10 cellular contexts compared by ENCODE assay signal in the genomic region with DNA sequence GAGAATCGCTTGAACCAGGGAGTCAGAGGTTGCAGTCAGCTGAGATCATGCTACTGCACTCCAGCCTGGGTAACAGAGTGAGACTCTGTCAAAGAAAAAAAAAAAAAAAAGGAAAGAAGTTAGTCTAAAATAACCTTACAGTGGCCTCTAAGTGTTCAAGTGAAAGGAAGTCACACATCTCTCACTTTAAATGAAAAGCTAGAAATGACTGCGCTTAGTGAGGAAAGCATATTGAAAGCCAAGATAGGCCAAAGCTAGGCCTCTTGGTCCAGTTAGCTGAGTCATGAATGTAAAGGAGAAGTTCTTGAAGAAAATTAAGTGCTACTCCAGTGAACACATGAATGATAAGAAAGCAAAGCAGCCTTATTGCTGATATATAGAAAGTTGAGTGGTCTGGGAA. TPM values are rescaled to one million over a fixed set of nuclear protein-coding genes. Genes with fewer than 3 reads are reported as not detected.
DNase-seq lines count a peak whose midpoint lies in the region; ATAC-seq, FAIRE-seq and TF ChIP-seq lines count a peak whose summit lies in the region.
"Had no signal": no experiment of that assay in that cellular context is flagged by ENCODE, and none has a peak within 500 bp of the region (broad histone marks: within the 10 kb centered on the region; RNA-seq: fewer than 3 reads in every experiment).

No MANE protein-coding gene starts in this region.

- POLR2A ChIA-PET in GM12878 (lab: Charles Lee) = interaction anchor here (0.7 kb wide), 1 partner anchor 25 kb away, joined by 4 read pairs; no protein-coding TSS in a partner anchor

- no peak overlapping the region for H2BK15ac ChIP-seq in mesendoderm (replicated peaks; ENCODE audit: low read depth)

- no peaks in the 10 kb centered on the region for H3K79me1 ChIP-seq in mesendoderm (ENCODE audit: low read length)

- H2AK5ac ChIP-seq in mesendoderm (ENCODE audit: low read length) = no peak overlapping the region

- H3K9ac ChIP-seq in GM12878 (ENCODE audit: control insufficient read depth, insufficient read depth, low read length) = no peak overlapping the region
- H3K9ac ChIP-seq in mesendoderm (ENCODE audit: low read length) = no peak overlapping the region

- H3K4me2 ChIP-seq in GM12878 (ENCODE audit: control insufficient read depth, insufficient read depth) (no peak overlapping the region), mesendoderm (ENCODE audit: low read length) (no peak overlapping the region)

- no peak overlapping the region for H2AFZ ChIP-seq in GM12878 (ENCODE audit: control insufficient read depth, low read depth, low read length)

- RAD21 ChIA-PET in GM12878 (lab: Charles Lee; ENCODE audit: unreplicated experiment) = interaction anchor here (1.0 kb wide), 1 partner anchor 22 kb away, joined by 5 read pairs; no protein-coding TSS in a partner anchor

- CTCF ChIA-PET in GM12878 (lab: Yijun Ruan, JAX) = interaction anchor here (0.5 to 0.8 kb wide), 4 partner anchors 8 to 1404 kb away, joined by 3 read pairs; no protein-coding TSS in a partner anchor

- H4K20me1 ChIP-seq in GM12878 (ENCODE audit: control insufficient read depth, insufficient read depth) = no peaks in the 10 kb centered on the region

- BruUV-seq in GM12878 (replicated peaks; lab: Mats Ljungman, UMichigan) = no TSS peak

- TF ChIP-seq RAD21 in GM12878 (IDR thresholded peaks at IDR 0.05; ENCODE audit: insufficient read depth, low read depth, low read length) = no peak

- intact Hi-C loops in GM12878 (cut with micrococcal nuclease; ENCODE audit: unreplicated experiment) = no loop called here

- H3K4me1 ChIP-seq in GM12878 (ENCODE audit: control insufficient read depth, insufficient read depth, low read length) (no peaks in the 10 kb centered on the region), mesendoderm (ENCODE audit: control insufficient read depth, low read depth, low read length) (no peaks in the 10 kb centered on the region)

- H4K5ac ChIP-seq in mesendoderm (ENCODE audit: low read length) = no peak overlapping the region

- DNase-seq in GM12878 (ENCODE audit: low read depth, low spot score) (peak; percentile 13), mesendoderm (no peak), dedifferentiated amniotic fluid mesenchymal stem cell (ENCODE audit: extremely low spot score) (no peak), T-helper 9 cell (no peak), kidney glomerular epithelial cell (lab: John Stamatoyannopoulos, UW) (no peak)
- DNase-seq: GOT3, hippocampal formation had no signal

- H3K23ac ChIP-seq in mesendoderm (ENCODE audit: low read length) = no peak overlapping the region

- peak; percentile 56 for FAIRE-seq in GM12878 (lab: Jason Lieb, UNC)

- WGBS in GM12878 (ENCODE audit: insufficient coverage, insufficient replicate concordance, low lambda C conversion rate, missing lambda C conversion rate) = 91% methylated on average over 2 of the region's 2 CpGs
- no CpG with 5 or more reads among the region's 2 CpGs for WGBS in mesendoderm (ENCODE audit: extremely low coverage, insufficient coverage, low lambda C conversion rate)

- H3K27me3 ChIP-seq in GM12878 (replicated peaks in 1 of 2; ENCODE audit: control insufficient read depth in 2 of 2, insufficient read depth in 2 of 2, low read length in 1 of 2) (no peaks in the 10 kb centered on the region), mesendoderm (ENCODE audit: insufficient read depth, low read length, poor library complexity) (no peaks in the 10 kb centered on the region)

- H4K8ac ChIP-seq in mesendoderm (ENCODE audit: low read depth, low read length) = no peak overlapping the region

- TF ChIP-seq CTCF in GM12878 (IDR thresholded peaks at IDR 0.05 in 2 of 3, conservative IDR thresholded peaks at IDR 0.05 in 1 of 3; ENCODE audit: control insufficient read depth in 2 of 3, extremely low read depth in 1 of 3, insufficient read depth in 1 of 3, low read depth in 3 of 3, low read length in 3 of 3) = no peak

- H2BK120ac ChIP-seq in mesendoderm (ENCODE audit: low read depth, low read length) = no peak overlapping the region

- no peak overlapping the region for H2BK5ac ChIP-seq in mesendoderm (ENCODE audit: low read length)

- no peaks in the 10 kb centered on the region for H3K79me2 ChIP-seq in GM12878 (ENCODE audit: control insufficient read depth, insufficient read depth, low read length)
- H3K79me2 ChIP-seq in mesendoderm (ENCODE audit: control insufficient read depth, insufficient read depth, low read length) = no peaks in the 10 kb centered on the region

- H3K18ac ChIP-seq in mesendoderm (ENCODE audit: low read length) = no peak overlapping the region

- H3K27ac ChIP-seq in GM12878 (ENCODE audit: control insufficient read depth, insufficient read depth) = no peak overlapping the region
- no peak overlapping the region for H3K27ac ChIP-seq in mesendoderm (ENCODE audit: low read depth, low read length)

- H3K36me3 ChIP-seq in GM12878 (ENCODE audit: control insufficient read depth in 2 of 2, insufficient read depth in 2 of 2, low read length in 1 of 2) (no peaks in the 10 kb centered on the region), mesendoderm (ENCODE audit: control insufficient read depth, insufficient read depth, low read length) (no peaks in the 10 kb centered on the region)

- SMC1A ChIA-PET in GM12878 (lab: Charles Lee; ENCODE audit: uncharacterized antibody, unreplicated experiment) = no interaction called here

- in situ Hi-C loops in GM12878 (cut with MboI) = no loop called here

- H3K4me3 ChIP-seq in GM12878 = no peak overlapping the region
- no peak overlapping the region for H3K4me3 ChIP-seq in mesendoderm (ENCODE audit: low read length)

- ATAC-seq in GM18511 (IDR thresholded peaks at IDR 0.05; ENCODE audit: unreplicated experiment) (peak; percentile 98), GM21381 (IDR thresholded peaks at IDR 0.05; ENCODE audit: unreplicated experiment) (peak; percentile 99), HG03103 (IDR thresholded peaks at IDR 0.05; ENCODE audit: low read depth, unreplicated experiment) (peak; percentile 80), GM12878 (peak; percentile 64)

- no peak overlapping the region for H3K56ac ChIP-seq in mesendoderm (ENCODE audit: low read length)

- TF ChIP-seq EP300 in GM12878 (IDR thresholded peaks at IDR 0.05; ENCODE audit: borderline replicate concordance in 1 of 2, control insufficient read depth in 1 of 2, low read depth in 2 of 2, low read length in 2 of 2) = no peak

- no peaks in the 10 kb centered on the region; the same call in 2 of the 3 replicates for H3K9me3 ChIP-seq in GM12878 (replicated peaks; ENCODE audit: control insufficient read depth, insufficient read depth, low read length)

- H3K4ac ChIP-seq in mesendoderm (ENCODE audit: low read depth, low read length) = no peak overlapping the region

- no peak for TF ChIP-seq POLR2A in GM12878 (IDR thresholded peaks at IDR 0.05; ENCODE audit: low read depth, low read length)

TF ChIP-seq in GM12878, 131 proteins besides CTCF, POLR2A, EP300 and RAD21 (continues in another document):
- TF ChIP-seq CBX5 (IDR thresholded peaks at IDR 0.05; ENCODE audit: low read depth) = 0 out of 2 replicates have a peak, but pooled peaks have one; percentile 16

RNA-seq across cellular contexts. Expression of a gene that starts 38.1 kb away (rescaled TPM):
- total RNA-seq in GM12878 (2013; cell fraction: nucleolus; rRNA removed) = 1.2 and 1.4 TPM in 2 replicates
- 0.11 and 0.44 TPM in 2 replicates for total RNA-seq in GM12878 (2014; rRNA removed)
- total RNA-seq in GM12878 (2014; rRNA removed; fragmentation: Illumina TruSeq; extraction: Trizol) = 0.22 and 0.37 TPM in 2 replicates
- 0.26 and 0.40 TPM in 2 replicates for total RNA-seq in GM12878 (2021)
- polyA plus RNA-seq in GM12878 (2011; ENCODE audit: low read depth) = 0.29 TPM
- polyA plus RNA-seq in GM12878 (2011; rRNA removed) = 0.43 and 0.46 TPM in 2 replicates
- polyA plus RNA-seq in GM12878 (2011; cell fraction: cytosol; rRNA removed) = 0.08 and 0.16 TPM in 2 replicates
- polyA plus RNA-seq in GM12878 (2011; cell fraction: nucleus; rRNA removed) = 0.61 and 0.78 TPM in 2 replicates
- polyA plus RNA-seq in GM12878 (2012) = 0.43 and 0.44 TPM in 2 replicates
- 0.08 and 0.28 TPM in 2 replicates for polyA plus RNA-seq in GM12878 (2014; fragmentation: Illumina TruSeq; extraction: Trizol)
- polyA plus RNA-seq in GM12878 (2014; fragmentation: Nextera tagmentation; extraction: Ambion mirVana) = under 1 TPM; 0.02 to 0.04 TPM
- 0.03 and 0.05 TPM in 2 replicates for polyA plus RNA-seq in GM12878 (2014; rRNA removed)
- under 1 TPM; 0.16 to 0.56 TPM for polyA plus RNA-seq in GM12878 (2016; fragmentation: Nextera tagmentation; extraction: Ambion mirVana)
- 1.0 and 1.7 TPM in 2 replicates for polyA minus RNA-seq in GM12878 (2011; rRNA and poly(A)+ RNA removed)
- polyA minus RNA-seq in GM12878 (2011; cell fraction: cytosol; rRNA and poly(A)+ RNA removed) = 0.52 and 0.80 TPM in 2 replicates
- 0.60 and 1.7 TPM in 2 replicates for polyA minus RNA-seq in GM12878 (2011; cell fraction: nucleus; rRNA and poly(A)+ RNA removed)
- polyA plus RNA-seq in mesendoderm (2013, experiment 1 of 2) = 3.5 TPM
- 4.2 TPM for polyA plus RNA-seq in mesendoderm (2013, experiment 2 of 2)

RNA-seq across cellular contexts. Expression of a gene that starts 38.1 kb away (rescaled TPM):
- total RNA-seq in GM12878 (2013; cell fraction: nucleolus; rRNA removed) = 9.8 and 9.9 TPM in 2 replicates
- total RNA-seq in GM12878 (2014; rRNA removed) (9.4 and 9.9 TPM in 2 replicates), GM12878 (2014; rRNA removed; fragmentation: Illumina TruSeq; extraction: Trizol) (7.6 and 8.3 TPM in 2 replicates), GM12878 (2021) (7.7 and 9.8 TPM in 2 replicates)
- polyA plus RNA-seq in GM12878 (2011; ENCODE audit: low read depth) = 2.4 TPM
- polyA plus RNA-seq in GM12878 (2011; rRNA removed) (11.9 TPM in 2 replicates), GM12878 (2014; fragmentation: Illumina TruSeq; extraction: Trizol) (5.0 and 5.6 TPM in 2 replicates), GM12878 (2014; fragmentation: Nextera tagmentation; extraction: Ambion mirVana) (1 to 10 TPM; 6.0 to 6.3 TPM), GM12878 (2014; rRNA removed) (7.3 and 7.8 TPM in 2 replicates), GM12878 (2016; fragmentation: Nextera tagmentation; extraction: Ambion mirVana) (10 to 100 TPM in 1 of 2 experiments, 1 to 10 TPM in 1; 9.1 to 11.1 TPM)
- polyA plus RNA-seq in GM12878 (2011; cell fraction: cytosol; rRNA removed) = 10.6 and 11.6 TPM in 2 replicates
- polyA plus RNA-seq in GM12878 (2011; cell fraction: nucleus; rRNA removed) = 7.3 and 8.9 TPM in 2 replicates
- 4.6 and 6.9 TPM in 2 replicates for polyA plus RNA-seq in GM12878 (2012)
- polyA minus RNA-seq in GM12878 (2011; rRNA and poly(A)+ RNA removed) = 13.5 and 17.6 TPM in 2 replicates
- 5.3 and 6.5 TPM in 2 replicates for polyA minus RNA-seq in GM12878 (2011; cell fraction: cytosol; rRNA and poly(A)+ RNA removed)
- polyA minus RNA-seq in GM12878 (2011; cell fraction: nucleus; rRNA and poly(A)+ RNA removed) = 15.6 and 21.6 TPM in 2 replicates
- polyA plus RNA-seq in mesendoderm (2013, experiment 1 of 2) = 13.0 TPM
- polyA plus RNA-seq in mesendoderm (2013, experiment 2 of 2) = 13.1 TPM
